23 cellular contexts compared by ENCODE assay signal in genomic region chr6:87897581-87898147, GRCh38.
DNase-seq lines count a peak whose midpoint lies in the region; ATAC-seq and TF ChIP-seq lines count a peak whose summit lies in the region.
"Had no signal": no experiment of that assay in that cellular context is flagged by ENCODE, and none has a peak within 500 bp of the region (broad histone marks: within the 10 kb centered on the region; RNA-seq: fewer than 3 reads in every experiment).

No MANE protein-coding gene starts in this region.

- H3K36me3 Mint-ChIP-seq in activated naive CD4-positive, alpha-beta T cell treated with anti-CD3 and anti-CD28 coated beads for 36 hours (ENCODE audit: low read depth), result no peaks in the 10 kb centered on the region
- H3K36me3 Mint-ChIP-seq: stimulated activated effector memory CD8-positive, alpha-beta T cell treated with anti-CD3 and anti-CD28 coated beads, Interleukin-12 subunit alpha, Interleukin-12 subunit beta, amount 100 ng/mL, for 72 hours had no signal

- no peak overlapping the region for H3K9ac ChIP-seq in HCT116 (ENCODE audit: low read length)
- H3K9ac ChIP-seq in SU-DHL-6 (ENCODE audit: low read length), result no peak overlapping the region

- H3K27me3 ChIP-seq in HCT116 (ENCODE audit: insufficient read depth, low read length) (no peaks in the 10 kb centered on the region), SU-DHL-6 (ENCODE audit: low read length) (no peaks in the 10 kb centered on the region)
- H3K27me3 ChIP-seq: transverse colon had no signal

- H3K27me3 Mint-ChIP-seq in activated naive CD4-positive, alpha-beta T cell treated with anti-CD3 and anti-CD28 coated beads for 36 hours (ENCODE audit: low read depth), result no peaks in the 10 kb centered on the region

- TF ChIP-seq CTCF in HCT116 (IDR thresholded peaks at IDR 0.05 in 2 of 3, conservative IDR thresholded peaks at IDR 0.05 in 1 of 3; ENCODE audit: borderline replicate concordance in 1 of 3, insufficient read depth in 1 of 3, low read depth in 2 of 3, low read length in 2 of 3) (no peak), SU-DHL-6 (IDR thresholded peaks at IDR 0.05; ENCODE audit: insufficient read depth, low read length, poor library complexity, severe bottlenecking) (no peak), epithelial cell of esophagus (IDR thresholded peaks at IDR 0.05; ENCODE audit: insufficient read depth, low read depth, low read length, missing control alignments) (no peak)

- H3K9me2 ChIP-seq in HCT116 (ENCODE audit: insufficient read depth), result no peaks in the 10 kb centered on the region
- H3K9me2 ChIP-seq in SU-DHL-6 (replicated peaks; ENCODE audit: insufficient read depth, low read length), result no peaks in the 10 kb centered on the region

- H3K9me3 ChIP-seq in HCT116 (ENCODE audit: control insufficient read depth in 1 of 2, insufficient read depth in 1 of 2, low read depth in 1 of 2, low read length in 2 of 2) (no peaks in the 10 kb centered on the region), SU-DHL-6 (ENCODE audit: insufficient read depth, low read length) (no peaks in the 10 kb centered on the region)
- H3K9me3 ChIP-seq: lower lobe of right lung, transverse colon had no signal

- H3K27ac Mint-ChIP-seq in activated naive CD4-positive, alpha-beta T cell treated with anti-CD3 and anti-CD28 coated beads for 36 hours, result no peak overlapping the region
- H3K27ac Mint-ChIP-seq: activated T-cell treated with anti-CD3 and anti-CD28 coated beads, Interleukin-2, amount 50 U/mL, for 72 hours; natural killer cell; stimulated activated effector memory CD8-positive, alpha-beta T cell treated with anti-CD3 and anti-CD28 coated beads, Interleukin-12 subunit alpha, Interleukin-12 subunit beta, amount 100 ng/mL, for 72 hours had no signal

- H4K20me1 ChIP-seq in HCT116 (ENCODE audit: insufficient read depth) (no peaks in the 10 kb centered on the region), SU-DHL-6 (ENCODE audit: low read depth, low read length) (no peaks in the 10 kb centered on the region)

- H3K27ac ChIP-seq in HCT116 (ENCODE audit: low read depth, low read length) (no peak overlapping the region), SU-DHL-6 (ENCODE audit: low read depth, low read length) (no peak overlapping the region)
- H3K27ac ChIP-seq: epithelial cell of prostate, lower lobe of right lung, SK-N-MC, transverse colon had no signal

- DNase-seq in HCT116 (ENCODE audit: low read depth, low spot score) (no peak), epithelial cell of esophagus (ENCODE audit: low read depth) (peak; percentile 40), putamen (ENCODE audit: low spot score) (peak; percentile 52), NCI-H1092 treated with DMSO at 0.1 percent for 48 hours (lab: John Stamatoyannopoulos, UW) (no peak), erythroblast (lab: John Stamatoyannopoulos, UW) (no peak)
- DNase-seq in activated naive CD4-positive, alpha-beta T cell treated with anti-CD3 and anti-CD28 coated beads for 36 hours, result no peak
- DNase-seq: activated CD4-positive, alpha-beta T cell treated with anti-CD3 and anti-CD28 coated beads, Interleukin-2, amount 50 U/mL, for 48 hours; activated CD4-positive, CD25-positive, alpha-beta regulatory T cell treated with anti-CD3 and anti-CD28 coated beads, Interleukin-2, amount 50 U/mL, for 72 hours; activated naive CD4-positive, alpha-beta T cell; activated T-cell treated with anti-CD3 and anti-CD28 coated beads, Interleukin-2, amount 50 U/mL, for 72 hours; C1 segment of cervical spinal cord; COR-L47; lower lobe of right lung; natural killer cell; NCI-H146; NCI-H446 treated with DMSO at 0.1 percent for 48 hours; NCI-H774; transverse colon had no signal

- BruUV-seq in HCT116 (replicated peaks; lab: Mats Ljungman, UMichigan), result no TSS peak

- CTCF ChIA-PET in HCT116 (lab: Charles Lee), result no interaction called here
- CTCF ChIA-PET in activated naive CD4-positive, alpha-beta T cell treated with anti-CD3 and anti-CD28 coated beads for 36 hours (lab: Charles Lee), result no interaction called here

- no peak overlapping the region for H3K4me3 ChIP-seq in HCT116 (replicated peaks in 1 of 2; ENCODE audit: low read depth in 1 of 2, low read length in 2 of 2)
- no peak overlapping the region for H3K4me3 ChIP-seq in SU-DHL-6 (ENCODE audit: insufficient read depth, low read length, poor library complexity, severe bottlenecking)
- no peak overlapping the region for H3K4me3 ChIP-seq in epithelial cell of esophagus (ENCODE audit: low read length)
- H3K4me3 ChIP-seq: lower lobe of right lung, SK-N-MC, transverse colon had no signal

- H3K79me2 ChIP-seq in HCT116 (ENCODE audit: insufficient read depth, low read length) (no peaks in the 10 kb centered on the region), SU-DHL-6 (ENCODE audit: insufficient read depth, low read length) (no peaks in the 10 kb centered on the region)

- H3K36me3 ChIP-seq in HCT116 (ENCODE audit: control insufficient read depth in 1 of 2, insufficient read depth in 2 of 2, low read length in 2 of 2) (no peaks in the 10 kb centered on the region), SU-DHL-6 (ENCODE audit: low read length) (no peaks in the 10 kb centered on the region)
- H3K36me3 ChIP-seq: lower lobe of right lung, transverse colon had no signal

- RAD21 ChIA-PET in HCT116 (lab: Charles Lee; ENCODE audit: low non-redundant PET in 1 of 2, low total read pairs in 2 of 2, uncharacterized antibody in 2 of 2, unreplicated experiment in 2 of 2), result no interaction called here

- no peaks in the 10 kb centered on the region for H3F3A ChIP-seq in SU-DHL-6 (ENCODE audit: insufficient read depth)

- intact Hi-C loops in HCT116 (cut with micrococcal nuclease), result no loop called here
- intact Hi-C loops in activated naive CD4-positive, alpha-beta T cell treated with anti-CD3 and anti-CD28 coated beads for 36 hours (cut with micrococcal nuclease), result no loop called here

- H3K4me1 ChIP-seq in HCT116 (ENCODE audit: control insufficient read depth in 1 of 2, insufficient read depth in 2 of 2, low read length in 2 of 2), result no peaks in the 10 kb centered on the region; a peak in 1 of 4 replicates
- H3K4me1 ChIP-seq: lower lobe of right lung, transverse colon had no signal

- no peak for ATAC-seq in HCT116
- ATAC-seq: activated T-cell treated with anti-CD3 and anti-CD28 coated beads, Interleukin-2, amount 50 U/mL, for 72 hours; HepG2; lower lobe of right lung; natural killer cell; stimulated activated effector memory CD8-positive, alpha-beta T cell treated with anti-CD3 and anti-CD28 coated beads, Interleukin-12 subunit alpha, Interleukin-12 subunit beta, amount 100 ng/mL, for 72 hours had no signal

- H3K4me3 Mint-ChIP-seq in activated naive CD4-positive, alpha-beta T cell treated with anti-CD3 and anti-CD28 coated beads for 36 hours, result no peak overlapping the region
- H3K4me3 Mint-ChIP-seq: activated T-cell treated with anti-CD3 and anti-CD28 coated beads, Interleukin-2, amount 50 U/mL, for 72 hours; natural killer cell; stimulated activated effector memory CD8-positive, alpha-beta T cell treated with anti-CD3 and anti-CD28 coated beads, Interleukin-12 subunit alpha, Interleukin-12 subunit beta, amount 100 ng/mL, for 72 hours had no signal

- no peaks in the 10 kb centered on the region for H3K4me1 Mint-ChIP-seq in activated naive CD4-positive, alpha-beta T cell treated with anti-CD3 and anti-CD28 coated beads for 36 hours (ENCODE audit: low read depth)
- H3K4me1 Mint-ChIP-seq: natural killer cell; stimulated activated effector memory CD8-positive, alpha-beta T cell treated with anti-CD3 and anti-CD28 coated beads, Interleukin-12 subunit alpha, Interleukin-12 subunit beta, amount 100 ng/mL, for 72 hours had no signal

- H3K4me2 ChIP-seq in HCT116 (ENCODE audit: low read length) (no peak overlapping the region), SU-DHL-6 (ENCODE audit: low read depth, low read length, poor library complexity, severe bottlenecking) (peak overlapping the region; percentile 27)

- no peak overlapping the region for H2AFZ ChIP-seq in HCT116 (ENCODE audit: low read depth, low read length, poor library complexity, severe bottlenecking)
- H2AFZ ChIP-seq in SU-DHL-6 (ENCODE audit: low read depth, low read length, severe bottlenecking), result no peak overlapping the region

- no peaks in the 10 kb centered on the region for H3K9me3 Mint-ChIP-seq in activated naive CD4-positive, alpha-beta T cell treated with anti-CD3 and anti-CD28 coated beads for 36 hours
- H3K9me3 Mint-ChIP-seq: activated T-cell treated with anti-CD3 and anti-CD28 coated beads, Interleukin-2, amount 50 U/mL, for 72 hours; natural killer cell; stimulated activated effector memory CD8-positive, alpha-beta T cell treated with anti-CD3 and anti-CD28 coated beads, Interleukin-12 subunit alpha, Interleukin-12 subunit beta, amount 100 ng/mL, for 72 hours had no signal

- TF ChIP-seq POLR2A in HCT116 (IDR thresholded peaks at IDR 0.05; ENCODE audit: borderline replicate concordance, extremely low read depth, insufficient read depth, insufficient read length) (no peak), erythroblast (IDR thresholded peaks at IDR 0.05; ENCODE audit: low read length) (no peak)

- POLR2A ChIA-PET in HCT116 (lab: Charles Lee), result no interaction called here

- TF ChIP-seq RAD21 in HCT116 (IDR thresholded peaks at IDR 0.05; ENCODE audit: low read depth), result no peak

TF ChIP-seq in HCT116, 20 proteins besides CTCF, POLR2A, EP300 and RAD21:
- peak; percentile 35; the same call in 1 of the 2 replicates for TF ChIP-seq EGR1 (IDR thresholded peaks at IDR 0.05; ENCODE audit: low read depth)
- TF ChIP-seq, protein P1, sequence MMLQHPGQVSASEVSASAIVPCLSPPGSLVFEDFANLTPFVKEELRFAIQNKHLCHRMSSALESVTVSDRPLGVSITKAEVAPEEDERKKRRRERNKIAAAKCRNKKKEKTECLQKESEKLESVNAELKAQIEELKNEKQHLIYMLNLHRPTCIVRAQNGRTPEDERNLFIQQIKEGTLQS (IDR thresholded peaks at IDR 0.05), result no peak

Comparison
In these comparisons a context has a peak if more than half of its experiments do, and no peak if none do; other contexts are left out.
1. DNase-seq: peak in epithelial cell of esophagus (single experiment) and putamen (single experiment); none in HCT116 (single experiment), NCI-H1092 treated with DMSO at 0.1 percent for 48 hours (single experiment), activated naive CD4-positive, alpha-beta T cell treated with anti-CD3 and anti-CD28 coated beads for 36 hours (single experiment) and erythroblast (0 of 2).